In genomic region chr2:27075219-27075871, GRCh38 we compare ENCODE assay signal across 2 cellular contexts.
TF ChIP-seq lines count a peak whose summit lies in the region.

No MANE protein-coding gene starts in this region.

TF ChIP-seq in IMR-90, 13 proteins besides CTCF, POLR2A, EP300 and RAD21:
- no peak for TF ChIP-seq BHLHE40 (IDR thresholded peaks at IDR 0.05; ENCODE audit: low read depth, low read length)
- no peak for TF ChIP-seq MXI1 (IDR thresholded peaks at IDR 0.05; ENCODE audit: borderline replicate concordance, low read depth, low read length)
- TF ChIP-seq SMC3 (IDR thresholded peaks at IDR 0.05; ENCODE audit: low read depth, low read length), result no peak
- TF ChIP-seq CEBPB (IDR thresholded peaks at IDR 0.05; ENCODE audit: low read depth, low read length), result no peak
- TF ChIP-seq RCOR1 (IDR thresholded peaks at IDR 0.05; ENCODE audit: insufficient replicate concordance, low read length), result no peak
- no peak for TF ChIP-seq RFX5 (IDR thresholded peaks at IDR 0.05; ENCODE audit: low read depth, low read length)
- TF ChIP-seq ELK1 (IDR thresholded peaks at IDR 0.05; ENCODE audit: borderline replicate concordance, low read depth, low read length), result no peak
- TF ChIP-seq CHD1 (IDR thresholded peaks at IDR 0.05; ENCODE audit: low read depth, low read length), result no peak

TF ChIP-seq in K562, 482 proteins besides CTCF, POLR2A, EP300 and RAD21:
- peak; percentile 10; the same call in 1 of the 2 replicates for TF ChIP-seq TFAP4 (CRISPR knock-in tag; IDR thresholded peaks at IDR 0.05; ENCODE audit: borderline replicate concordance)
- peak; percentile 95 for TF ChIP-seq NFIC (IDR thresholded peaks at IDR 0.05)
- no peak for TF ChIP-seq IRF9 (tag; IDR thresholded peaks at IDR 0.05)
- no peak for TF ChIP-seq ZNF639 (CRISPR knock-in tag; conservative IDR thresholded peaks at IDR 0.05 in 1 of 2, IDR thresholded peaks at IDR 0.05 in 1 of 2)
- peak; percentile 32; the same call in 1 of the 2 replicates for TF ChIP-seq SPI1 (IDR thresholded peaks at IDR 0.05; ENCODE audit: borderline replicate concordance, low read depth, low read length)
- TF ChIP-seq KLF1 (tag; IDR thresholded peaks at IDR 0.05), result 0 out of 2 replicates have a peak, but pooled peaks have one; percentile 41
- TF ChIP-seq SMAD3 (CRISPR knock-in tag; conservative IDR thresholded peaks at IDR 0.05), result no peak
- no peak for TF ChIP-seq ZNF41 (CRISPR knock-in tag; conservative IDR thresholded peaks at IDR 0.05)
- 0 out of 2 replicates have a peak, but pooled peaks have one; percentile 14 for TF ChIP-seq SMARCA5 (IDR thresholded peaks at IDR 0.05)
- TF ChIP-seq RBFOX2 (IDR thresholded peaks at IDR 0.05; ENCODE audit: low read depth, low read length), result no peak
- TF ChIP-seq NFIX (CRISPR knock-in tag; IDR thresholded peaks at IDR 0.05; ENCODE audit: low read depth), result peak; percentile 20; the same call in 1 of the 2 replicates
